Comparison of ENCODE assay signal across 22 cellular contexts in the genomic region with DNA sequence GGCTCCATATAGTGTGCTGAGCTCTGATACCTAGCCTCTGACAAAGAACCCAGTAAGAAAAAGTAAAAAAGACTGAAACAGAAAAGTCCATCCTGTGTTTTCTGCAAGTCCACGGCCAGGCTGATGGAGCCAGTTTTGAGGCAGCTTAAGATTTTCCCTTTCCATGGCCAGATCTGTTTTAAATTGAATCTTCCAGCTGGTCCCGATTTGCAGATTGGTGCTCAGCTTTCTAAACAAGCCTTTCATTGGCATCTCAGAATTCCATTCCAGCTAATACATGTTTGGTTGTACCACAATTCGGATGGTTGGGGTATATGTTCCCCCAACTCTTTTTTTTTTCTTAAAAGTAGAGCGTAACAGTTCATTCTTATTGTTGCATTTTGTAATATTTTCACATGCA.
DNase-seq lines count a peak whose midpoint lies in the region; ATAC-seq and TF ChIP-seq lines count a peak whose summit lies in the region.
"Had no signal": no experiment of that assay in that cellular context is flagged by ENCODE, and none has a peak within 500 bp of the region (broad histone marks: within the 10 kb centered on the region; RNA-seq: fewer than 3 reads in every experiment).

No MANE protein-coding gene starts in this region.

- H3K27ac ChIP-seq in cingulate gyrus (ENCODE audit: low read depth, low read length) (peak overlapping the region; percentile 86), hepatocyte (peak overlapping the region; percentile 38)
- H3K27ac ChIP-seq: C4-2B, KMS-11 had no signal

- H3K4me3 ChIP-seq in hepatocyte, result no peak overlapping the region

- no peaks in the 10 kb centered on the region for H4K20me1 ChIP-seq in hepatocyte (ENCODE audit: insufficient read depth, poor library complexity, severe bottlenecking)

- H3K36me3 ChIP-seq in hepatocyte (replicated peaks; ENCODE audit: insufficient read depth, low read depth), result no peaks in the 10 kb centered on the region

- H3K79me2 ChIP-seq in hepatocyte, result no peaks in the 10 kb centered on the region

- H3K27me3 ChIP-seq in hepatocyte, result no peaks in the 10 kb centered on the region

- ATAC-seq in sciatic nerve (peak; percentile 32), HG02798 (IDR thresholded peaks at IDR 0.05; ENCODE audit: poor library complexity, unreplicated experiment) (no peak), GM21381 (IDR thresholded peaks at IDR 0.05; ENCODE audit: unreplicated experiment) (no peak)

- WGBS in hepatocyte (ENCODE audit: low lambda C conversion rate, missing lambda C conversion rate), result 65% methylated on average over 4 of the region's 4 CpGs

- peaks cover 18% of the 10 kb centered on the region for H3K4me1 ChIP-seq in hepatocyte (ENCODE audit: insufficient read depth)

- H3K9me3 ChIP-seq in hepatocyte (ENCODE audit: low read depth), result no peaks in the 10 kb centered on the region

- TF ChIP-seq CTCF in AG09319 (IDR thresholded peaks at IDR 0.05; ENCODE audit: low read depth, low read length), result no peak
- no peak for TF ChIP-seq CTCF in hepatocyte (IDR thresholded peaks at IDR 0.05; ENCODE audit: poor library complexity)

- intact Hi-C loops in sciatic nerve (cut with DNase I), result no loop called here

- no peak overlapping the region for H3K4me2 ChIP-seq in hepatocyte
- H3K4me2 ChIP-seq: KMS-11 had no signal

- peak; percentile 25 for DNase-seq in AG09319 (ENCODE audit: extremely low read depth, low read depth)
- DNase-seq in hepatocyte (ENCODE audit: low spot score), result no peak
- no peak for DNase-seq in sciatic nerve (ENCODE audit: low spot score)
- no peak for DNase-seq in activated naive CD4-positive, alpha-beta T cell treated with Interleukin-2 at 50 U/mL for 16 hours
- DNase-seq: 8988T; Calu3; CD8-positive, alpha-beta memory T cell; DMS153; IMR-90; NCI-H1092 treated with DMSO at 0.1 percent for 48 hours; NCI-H1436 treated with DMSO at 0.1 percent for 48 hours; NCI-H2029; NCI-H2227 treated with DMSO at 0.1 percent for 48 hours; NCI-H510A; NCI-H774; NK-92 treated with Interleukin-12 subunit alpha and Interleukin-12 subunit beta, amount 100 ng/mL, for 24 hours; SIG-M5 had no signal

- H2AFZ ChIP-seq in hepatocyte, result no peak overlapping the region

- H3K9me2 ChIP-seq in hepatocyte (replicated peaks; ENCODE audit: insufficient read depth), result no peaks in the 10 kb centered on the region
